In the genomic region with DNA sequence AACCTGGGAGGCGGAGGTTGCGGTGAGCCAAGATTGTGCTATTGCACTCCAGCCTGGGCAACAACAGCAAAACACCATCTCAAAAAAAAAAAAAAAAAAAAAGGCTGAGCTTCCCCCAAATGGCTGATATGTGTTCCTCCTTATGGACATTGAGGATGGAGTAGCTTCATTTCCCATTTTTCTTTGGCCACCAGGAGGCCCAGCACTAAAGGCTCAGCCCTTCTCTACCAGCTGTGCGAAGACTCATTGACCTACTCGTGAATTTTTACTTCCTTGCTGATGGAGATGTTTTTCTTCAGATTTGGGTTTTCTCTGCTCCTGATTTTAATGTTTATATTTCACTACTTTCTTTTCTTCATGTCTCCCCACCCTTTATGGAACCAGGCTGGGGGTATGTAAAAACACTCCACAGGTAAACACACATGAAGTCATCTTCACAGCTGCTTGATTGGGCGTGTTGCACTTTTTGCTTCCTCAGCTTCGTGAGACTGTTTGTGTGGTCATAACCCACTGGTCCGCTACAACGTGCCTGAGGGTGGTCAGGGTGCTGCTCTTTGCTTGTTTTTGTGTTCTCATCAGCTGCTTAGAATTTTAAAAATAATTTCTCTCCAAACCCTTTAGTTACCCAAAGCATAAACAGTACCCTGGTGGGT, we compare ENCODE assay signal across 11 cellular contexts. TPM values are rescaled to one million over a fixed set of nuclear protein-coding genes. Genes with fewer than 3 reads are reported as not detected.
DNase-seq lines count a peak whose midpoint lies in the region; ATAC-seq and TF ChIP-seq lines count a peak whose summit lies in the region.
"Had no signal": no experiment of that assay in that cellular context is flagged by ENCODE, and none has a peak within 500 bp of the region (broad histone marks: within the 10 kb centered on the region; RNA-seq: fewer than 3 reads in every experiment).

No MANE protein-coding gene starts in this region.

- H3K27me3 ChIP-seq in PC-3 (ENCODE audit: low read length): no peaks in the 10 kb centered on the region
- no peaks in the 10 kb centered on the region for H3K27me3 ChIP-seq in esophagus squamous epithelium
- no peaks in the 10 kb centered on the region for H3K27me3 ChIP-seq in gastrocnemius medialis

- intact Hi-C loops in PC-3 (cut with micrococcal nuclease): no loop called here
- intact Hi-C loops in esophagus squamous epithelium (cut with DNase I): no loop called here
- intact Hi-C loops in gastrocnemius medialis (cut with DNase I; ENCODE audit: low total_unique reads): no loop called here

- no peak overlapping the region for H2AFZ ChIP-seq in PC-3 (ENCODE audit: low read length)

- H3K9me3 ChIP-seq in PC-3 (ENCODE audit: low read length) (no peaks in the 10 kb centered on the region), esophagus squamous epithelium (no peaks in the 10 kb centered on the region), gastrocnemius medialis (no peaks in the 10 kb centered on the region)

- DNase-seq in SIG-M5 treated with dmso at 0.1 percent for 504 hours (lab: John Stamatoyannopoulos, UW; ENCODE audit: unreplicated experiment) (peak; percentile 15), SIG-M5 (lab: John Stamatoyannopoulos, UW) (no peak), PC-3 (peak; percentile 48), esophagus squamous epithelium (lab: John Stamatoyannopoulos, UW) (no peak), gastrocnemius medialis (no peak)
- no peak for DNase-seq in stimulated activated effector memory CD8-positive, alpha-beta T cell treated with anti-CD3 and anti-CD28 coated beads, Interleukin-12 subunit alpha, Interleukin-12 subunit beta, amount 100 ng/mL, for 72 hours (ENCODE audit: low spot score in 2 of 2)
- DNase-seq: activated CD8-positive, alpha-beta memory T cell treated with anti-CD3 and anti-CD28 coated beads, Interleukin-2, amount 10 ng/mL, durations not matched to agents 7 days and 5 days; effector CD8-positive, alpha-beta T cell; NCI-H774 had no signal

- WGBS in esophagus squamous epithelium, 2 donors: 47 to 56% methylated on average over 8 of the region's 8 CpGs

- peaks cover 6% of the 10 kb centered on the region for H3K36me3 Mint-ChIP-seq in stimulated activated effector memory CD8-positive, alpha-beta T cell treated with anti-CD3 and anti-CD28 coated beads, Interleukin-12 subunit alpha, Interleukin-12 subunit beta, amount 100 ng/mL, for 72 hours

- no peaks in the 10 kb centered on the region for H3K9me2 ChIP-seq in PC-3 (replicated peaks; ENCODE audit: low read length)

- H3K4me1 Mint-ChIP-seq in stimulated activated effector memory CD8-positive, alpha-beta T cell treated with anti-CD3 and anti-CD28 coated beads, Interleukin-12 subunit alpha, Interleukin-12 subunit beta, amount 100 ng/mL, for 72 hours: peaks cover 72% of the 10 kb centered on the region

- no TSS peak for BruUV-seq in PC-3 (replicated peaks; lab: Mats Ljungman, UMichigan)

- peak overlapping the region; percentile 46 for H3K27ac Mint-ChIP-seq in stimulated activated effector memory CD8-positive, alpha-beta T cell treated with anti-CD3 and anti-CD28 coated beads, Interleukin-12 subunit alpha, Interleukin-12 subunit beta, amount 100 ng/mL, for 72 hours
- H3K27ac Mint-ChIP-seq: activated CD8-positive, alpha-beta memory T cell treated with anti-CD3 and anti-CD28 coated beads, Interleukin-2, amount 10 ng/mL, durations not matched to agents 7 days and 5 days had no signal

- H3K27ac ChIP-seq in PC-3 (ENCODE audit: low read length) (peak overlapping the region; percentile 2; the same call in 1 of the 2 replicates), esophagus squamous epithelium (peak overlapping the region in 3 of 4 donors; percentile 93 to 96 (median 95)), gastrocnemius medialis (no peak overlapping the region)

- ATAC-seq in PC-3: no peak
- ATAC-seq in stimulated activated effector memory CD8-positive, alpha-beta T cell treated with anti-CD3 and anti-CD28 coated beads, Interleukin-12 subunit alpha, Interleukin-12 subunit beta, amount 100 ng/mL, for 72 hours: no peak
- no peak for ATAC-seq in GM21737 (IDR thresholded peaks at IDR 0.05; ENCODE audit: unreplicated experiment)
- no peak for ATAC-seq in gastrocnemius medialis
- ATAC-seq in HG03442 (IDR thresholded peaks at IDR 0.05; ENCODE audit: unreplicated experiment): no peak
- ATAC-seq: activated CD8-positive, alpha-beta memory T cell treated with anti-CD3 and anti-CD28 coated beads, Interleukin-2, amount 10 ng/mL, durations not matched to agents 7 days and 5 days had no signal

- TF ChIP-seq POLR2A in esophagus squamous epithelium (IDR thresholded peaks at IDR 0.05) (no peak), gastrocnemius medialis (IDR thresholded peaks at IDR 0.05) (no peak)

- in situ Hi-C loops in gastrocnemius medialis (cut with MboI; ENCODE audit: low sequenced_read_pairs in 4 of 4): loop anchor here in 3 of 4 donors (5.0 to 25.0 kb wide), 3 partner anchors 47 to 302 kb away; a partner anchor contains a TSS

- H3K4me1 ChIP-seq in PC-3 (ENCODE audit: insufficient read depth, low read length): peaks cover 41% of the 10 kb centered on the region
- peaks cover 46 to 100% (median 54%) of the 10 kb centered on the region in 3 donors for H3K4me1 ChIP-seq in esophagus squamous epithelium
- H3K4me1 ChIP-seq in gastrocnemius medialis: no peaks in the 10 kb centered on the region

- no peak overlapping the region for H3K4me3 Mint-ChIP-seq in stimulated activated effector memory CD8-positive, alpha-beta T cell treated with anti-CD3 and anti-CD28 coated beads, Interleukin-12 subunit alpha, Interleukin-12 subunit beta, amount 100 ng/mL, for 72 hours
- H3K4me3 Mint-ChIP-seq: activated CD8-positive, alpha-beta memory T cell treated with anti-CD3 and anti-CD28 coated beads, Interleukin-2, amount 10 ng/mL, durations not matched to agents 7 days and 5 days had no signal

- H4K20me1 ChIP-seq in PC-3 (ENCODE audit: low read length): no peaks in the 10 kb centered on the region

- H3K4me2 ChIP-seq in PC-3 (ENCODE audit: low read length): no peak overlapping the region

- H3F3A ChIP-seq in PC-3 (ENCODE audit: low read length, unreplicated experiment): peaks cover 7% of the 10 kb centered on the region

- no peaks in the 10 kb centered on the region for H3K9me3 Mint-ChIP-seq in stimulated activated effector memory CD8-positive, alpha-beta T cell treated with anti-CD3 and anti-CD28 coated beads, Interleukin-12 subunit alpha, Interleukin-12 subunit beta, amount 100 ng/mL, for 72 hours

- peaks cover 89% of the 10 kb centered on the region for H3K79me2 ChIP-seq in PC-3 (ENCODE audit: low read length)

- peak; percentile 49; the same call in 1 of the 2 replicates for TF ChIP-seq CTCF in PC-3 (conservative IDR thresholded peaks at IDR 0.05; ENCODE audit: low read depth, low read length)
- TF ChIP-seq CTCF in esophagus squamous epithelium (IDR thresholded peaks at IDR 0.05): peak in 2 of 6 experiments; percentile 30 to 44
- TF ChIP-seq CTCF in gastrocnemius medialis (IDR thresholded peaks at IDR 0.05 in 4 of 5, conservative IDR thresholded peaks at IDR 0.05 in 1 of 5): peak in 1 of 5 experiments; percentile 9

- POLR2A ChIA-PET in PC-3 (lab: Charles Lee; ENCODE audit: unreplicated experiment): interaction anchor here (0.6 to 0.7 kb wide), 3 partner anchors 31 to 52 kb away, joined by 14 to 29 read pairs (median 26); a partner anchor contains a TSS

- H3K4me3 ChIP-seq in PC-3 (ENCODE audit: low read length) (no peak overlapping the region), esophagus squamous epithelium (no peak overlapping the region), gastrocnemius medialis (no peak overlapping the region)

- H3K9ac ChIP-seq in PC-3 (ENCODE audit: low read length): no peak overlapping the region

- H3K36me3 ChIP-seq in PC-3 (ENCODE audit: low read depth, low read length) (peaks cover 50% of the 10 kb centered on the region), esophagus squamous epithelium (peaks cover 10 to 57% (median 13%) of the 10 kb centered on the region in 3 donors), gastrocnemius medialis (no peaks in the 10 kb centered on the region)

- CTCF ChIA-PET in PC-3 (lab: Charles Lee): interaction anchor here (0.6 kb wide), 2 partner anchors 30 to 55 kb away, joined by 3 to 4 read pairs; no protein-coding TSS in a partner anchor

RNA-seq across cellular contexts. Expression of a gene that starts 13.5 kb away (rescaled TPM):
- total RNA-seq in PC-3 (2014; rRNA removed): 114 and 175 TPM in 2 replicates
- 100 to 1,000 TPM in 3 of 4 donors, 10 to 100 TPM in 1; 87.9 to 209 (median 136) TPM for total RNA-seq in esophagus squamous epithelium
- total RNA-seq in gastrocnemius medialis: 10 to 100 TPM in 1 of 4 donors, 1 to 10 TPM in 3; 2.1 to 12.1 (median 6.4) TPM

RNA-seq across cellular contexts. Expression of a gene that starts 19.1 kb away (rescaled TPM):
- total RNA-seq in PC-3 (2014; rRNA removed) (83.7 and 85.8 TPM in 2 replicates), esophagus squamous epithelium (10 to 100 TPM; 44.2 to 58.9 (median 45.9) TPM), gastrocnemius medialis (10 to 100 TPM; 15.5 to 43.4 (median 30.7) TPM)

RNA-seq across cellular contexts. Expression of a gene that starts 19.3 kb away (rescaled TPM):
- total RNA-seq in PC-3 (2014; rRNA removed): 6.6 and 11.0 TPM in 2 replicates
- total RNA-seq in esophagus squamous epithelium: 1 to 10 TPM; 4.7 to 8.4 (median 5.5) TPM
- 1 to 10 TPM; 1.8 to 6.9 (median 4.3) TPM for total RNA-seq in gastrocnemius medialis

RNA-seq across cellular contexts. Expression of a gene that starts 34.7 kb away (rescaled TPM):
- total RNA-seq in PC-3 (2014; rRNA removed): not detected in 2 replicates
- total RNA-seq in esophagus squamous epithelium: not detected
- total RNA-seq in gastrocnemius medialis: not detected

RNA-seq across cellular contexts. Expression of a gene that starts 50.8 kb away (rescaled TPM):
- total RNA-seq in PC-3 (2014; rRNA removed) (99.3 and 114 TPM in 2 replicates), esophagus squamous epithelium (10 to 100 TPM; 35.4 to 59.5 (median 43.3) TPM), gastrocnemius medialis (100 to 1,000 TPM; 160 to 323 (median 274) TPM)

Comparison
In these comparisons a context has a peak if more than half of its experiments do, and no peak if none do; other contexts are left out.
1. DNase-seq: peak in SIG-M5 treated with dmso at 0.1 percent for 504 hours (single experiment) and PC-3 (single experiment); none in SIG-M5 (single experiment), esophagus squamous epithelium (single experiment), stimulated activated effector memory CD8-positive, alpha-beta T cell treated with anti-CD3 and anti-CD28 coated beads, Interleukin-12 subunit alpha, Interleukin-12 subunit beta, amount 100 ng/mL, for 72 hours (0 of 2) and gastrocnemius medialis (0 of 2).
2. H3K27ac ChIP-seq: peak in PC-3 (single experiment) and esophagus squamous epithelium (3 of 4); none in gastrocnemius medialis (0 of 4).